ENCODE assay signal across 1 cellular context in the genomic region with DNA sequence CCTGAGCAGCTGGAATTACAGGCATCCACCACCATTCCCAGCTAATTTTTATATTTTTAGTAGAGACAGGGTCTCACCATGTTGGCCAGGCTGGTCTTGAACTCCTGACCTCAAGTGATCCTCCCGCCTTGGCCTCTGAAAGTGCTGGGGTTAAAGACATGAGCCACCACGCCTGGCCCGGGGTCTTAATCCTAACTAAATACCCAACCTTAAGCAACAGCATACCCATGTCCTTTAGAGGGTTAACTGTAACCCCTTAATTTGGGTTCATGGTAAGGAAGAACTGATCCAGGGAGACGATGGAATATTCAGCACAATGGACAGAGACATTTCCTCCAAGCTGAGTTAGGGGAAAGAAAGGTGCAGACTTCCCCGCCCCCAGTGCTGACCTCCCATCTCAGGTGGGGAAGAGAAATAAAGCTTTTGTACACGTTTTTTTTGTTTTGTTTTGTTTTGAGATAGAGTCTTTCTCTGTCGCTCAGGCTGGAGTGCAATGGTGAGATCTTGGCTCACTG.
A peak's percentile ranks its signal among the peaks of the same experiment; 100 is the strongest.
TF ChIP-seq lines count a peak whose summit lies in the region.

No MANE protein-coding gene starts in this region.

TF ChIP-seq in A549, 52 proteins besides CTCF, POLR2A, EP300 and RAD21:
- TF ChIP-seq REST (IDR thresholded peaks at IDR 0.05) (peak; percentile 87), EHMT2 (IDR thresholded peaks at IDR 0.05; ENCODE audit: low read depth) (peak; percentile 47; the same call in 1 of the 2 replicates), CBX8 (IDR thresholded peaks at IDR 0.05) (no peak)
